In the genomic region with DNA sequence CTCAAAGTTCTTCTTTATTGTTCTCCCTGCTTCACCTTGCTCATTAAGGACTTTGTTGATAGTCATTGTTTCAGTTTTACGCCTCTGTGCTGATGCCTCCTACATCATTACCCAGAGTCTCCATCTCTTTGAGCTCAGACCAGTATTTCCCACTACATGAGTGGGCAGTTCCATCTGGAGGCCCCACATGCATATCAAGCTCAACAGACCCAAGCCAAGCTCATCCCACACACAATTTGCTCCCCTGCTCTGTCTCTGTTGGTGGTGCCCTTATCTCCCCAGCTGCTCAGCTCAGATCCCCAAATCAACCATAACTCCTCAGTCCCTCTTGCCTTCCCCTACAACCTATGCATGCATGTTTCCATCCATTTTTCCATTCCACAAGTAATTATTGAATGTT, we compare ENCODE assay signal across 30 cellular contexts.
"Had no signal": no experiment of that assay in that cellular context is flagged by ENCODE, and none has a peak within 500 bp of the region (broad histone marks: within the 10 kb centered on the region; RNA-seq: fewer than 3 reads in every experiment).

No MANE protein-coding gene starts in this region.

- H3K9me3 Mint-ChIP-seq: natural killer cell; stimulated activated naive CD8-positive, alpha-beta T cell treated with anti-CD3 and anti-CD28 coated beads, Interleukin-15, amount 100 ng/mL, for 72 hours had no signal

- H3K27me3 ChIP-seq: neural progenitor cell, ovary, right lobe of liver, spleen, thyroid gland, upper lobe of left lung, uterus had no signal

- H3K27ac Mint-ChIP-seq: naive thymus-derived CD4-positive, alpha-beta T cell; natural killer cell; nephron; neural progenitor cell; progenitor cell of endocrine pancreas; stimulated activated memory B cell treated with anti-CD40 and anti-IgM and Interleukin-4, amounts not matched to agents 10 μg/mL and 1 μg/mL and 100 μg/mL, for 72 hours; stimulated activated naive CD8-positive, alpha-beta T cell treated with anti-CD3 and anti-CD28 coated beads, Interleukin-15, amount 100 ng/mL, for 72 hours had no signal

- H3K4me1 ChIP-seq: neural progenitor cell, parathyroid adenoma, psoas muscle, right lobe of liver, spleen, thyroid gland, tibial nerve, uterus had no signal

- H3K4me3 Mint-ChIP-seq: naive thymus-derived CD4-positive, alpha-beta T cell; natural killer cell; nephron; neural progenitor cell; stimulated activated memory B cell treated with anti-CD40 and anti-IgM and Interleukin-4, amounts not matched to agents 10 μg/mL and 1 μg/mL and 100 μg/mL, for 72 hours; stimulated activated naive CD8-positive, alpha-beta T cell treated with anti-CD3 and anti-CD28 coated beads, Interleukin-15, amount 100 ng/mL, for 72 hours had no signal

- ATAC-seq: naive thymus-derived CD4-positive, alpha-beta T cell; natural killer cell; psoas muscle; right cardiac atrium; right lobe of liver; stimulated activated memory B cell treated with anti-CD40 and anti-IgM and Interleukin-4, amounts not matched to agents 10 μg/mL and 1 μg/mL and 100 μg/mL, for 72 hours; stimulated activated naive CD8-positive, alpha-beta T cell treated with anti-CD3 and anti-CD28 coated beads, Interleukin-15, amount 100 ng/mL, for 72 hours; stimulated activated naive CD8-positive, alpha-beta T cell treated with anti-CD3 and anti-CD28 coated beads, Interleukin-15, Interleukin-2, amounts not matched to agents 100 U/mL and 50 U/mL, for 24 hours had no signal

- H3K4me2 ChIP-seq: neural progenitor cell, smooth muscle cell had no signal

- DNase-seq: naive thymus-derived CD4-positive, alpha-beta T cell; natural killer cell; occipital lobe; ovary; posterior cingulate gyrus; psoas muscle; right cardiac atrium; right lobe of liver; spleen; stimulated activated CD4-positive, alpha-beta T cell treated with anti-CD3 and anti-CD28 coated beads, Interleukin-12 subunit alpha, Interleukin-12 subunit beta, amount 100 ng/mL, for 4 hours; stimulated activated CD4-positive, alpha-beta T cell treated with anti-CD3 and anti-CD28 coated beads, Interleukin-1b, Interleukin-23, amount 100 ng/mL, for 48 hours; stimulated activated CD4-positive, alpha-beta T cell treated with anti-CD3 and anti-CD28 coated beads, Interleukin-4, amount 100 ng/mL, for 1 hour; stimulated activated CD4-positive, alpha-beta T cell treated with anti-CD3 and anti-CD28 coated beads, Interleukin-4, amount 100 ng/mL, for 4 hours; stimulated activated CD8-positive, alpha-beta memory T cell treated with anti-CD3 and anti-CD28 coated beads, Interleukin-4, amount 100 ng/mL, for 48 hours; stimulated activated naive CD4-positive, alpha-beta T cell; stimulated activated naive CD8-positive, alpha-beta T cell treated with anti-CD3 and anti-CD28 coated beads, Interleukin-15, amount 100 ng/mL, for 72 hours; stimulated activated naive CD8-positive, alpha-beta T cell treated with anti-CD3 and anti-CD28 coated beads, Interleukin-15, Interleukin-2, amounts not matched to agents 100 U/mL and 50 U/mL, for 24 hours; thyroid gland; trophoblast cell; upper lobe of left lung; uterus had no signal

- H3K9ac ChIP-seq: neural progenitor cell, parathyroid adenoma had no signal

- H3K79me2 ChIP-seq: parathyroid adenoma had no signal

- H3K36me3 Mint-ChIP-seq: naive thymus-derived CD4-positive, alpha-beta T cell; natural killer cell; neural progenitor cell; stimulated activated memory B cell treated with anti-CD40 and anti-IgM and Interleukin-4, amounts not matched to agents 10 μg/mL and 1 μg/mL and 100 μg/mL, for 72 hours had no signal

- H3K27me3 Mint-ChIP-seq: naive thymus-derived CD4-positive, alpha-beta T cell; progenitor cell of endocrine pancreas; stimulated activated memory B cell treated with anti-CD40 and anti-IgM and Interleukin-4, amounts not matched to agents 10 μg/mL and 1 μg/mL and 100 μg/mL, for 72 hours; stimulated activated naive CD8-positive, alpha-beta T cell treated with anti-CD3 and anti-CD28 coated beads, Interleukin-15, amount 100 ng/mL, for 72 hours had no signal

- H2AFZ ChIP-seq: neural progenitor cell, parathyroid adenoma had no signal

- H3K27ac ChIP-seq: neural progenitor cell, ovary, parathyroid adenoma, psoas muscle, right lobe of liver, skin epidermis, spleen, thoracic aorta, thyroid gland, tibial nerve, upper lobe of left lung, uterus had no signal

- H3K4me1 Mint-ChIP-seq: natural killer cell; nephron; neural progenitor cell; stimulated activated memory B cell treated with anti-CD40 and anti-IgM and Interleukin-4, amounts not matched to agents 10 μg/mL and 1 μg/mL and 100 μg/mL, for 72 hours had no signal

- H3K4me3 ChIP-seq: neural progenitor cell, ovary, psoas muscle, right lobe of liver, skin epidermis, smooth muscle cell, spleen, thoracic aorta, thyroid gland, tibial nerve, upper lobe of left lung, uterus had no signal

- H3K36me3 ChIP-seq: neural progenitor cell, ovary, right lobe of liver, spleen, thoracic aorta, thyroid gland, tibial nerve, upper lobe of left lung, uterus had no signal

- H3K9me3 ChIP-seq: ovary, psoas muscle, right lobe of liver, thoracic aorta, thyroid gland, tibial nerve, upper lobe of left lung, uterus had no signal
